1 cellular context compared by ENCODE assay signal in genomic region chr12:48970702-48971334, GRCh38.
TF ChIP-seq lines count a peak whose summit lies in the region.

No MANE protein-coding gene starts in this region.

TF ChIP-seq in HepG2, 621 proteins besides CTCF, POLR2A, EP300 and RAD21:
- no peak for TF ChIP-seq RARA (CRISPR knock-in tag; IDR thresholded peaks at IDR 0.05)
- no peak for TF ChIP-seq GATAD2A (CRISPR knock-in tag; IDR thresholded peaks at IDR 0.05)
